In genomic region chr22:32354360-32355351, GRCh38 we compare ENCODE assay signal across 12 cellular contexts. TPM values are rescaled to one million over a fixed set of nuclear protein-coding genes. Genes with fewer than 3 reads are reported as not detected.
DNase-seq lines count a peak whose midpoint lies in the region; ATAC-seq and TF ChIP-seq lines count a peak whose summit lies in the region.
"Had no signal": no experiment of that assay in that cellular context is flagged by ENCODE, and none has a peak within 500 bp of the region (broad histone marks: within the 10 kb centered on the region; RNA-seq: fewer than 3 reads in every experiment).

No MANE protein-coding gene starts in this region.

- ATAC-seq in HCT116 (peak; percentile 46), GM21786 (IDR thresholded peaks at IDR 0.05; ENCODE audit: unreplicated experiment) (no peak)
- ATAC-seq in stimulated activated memory B cell treated with anti-CD40 and anti-IgM and Interleukin-4, amounts not matched to agents 10 μg/mL and 1 μg/mL and 100 μg/mL, for 72 hours, result peak; percentile 40
- ATAC-seq: pancreas had no signal

- no peak for TF ChIP-seq RAD21 in HCT116 (IDR thresholded peaks at IDR 0.05; ENCODE audit: low read depth)

- H3K27me3 ChIP-seq in HCT116 (ENCODE audit: insufficient read depth, low read length), result no peaks in the 10 kb centered on the region
- no peaks in the 10 kb centered on the region for H3K27me3 ChIP-seq in fibroblast of lung (ENCODE audit: control insufficient read depth, insufficient read depth, low read length)
- H3K27me3 ChIP-seq: pancreas had no signal

- RAD21 ChIA-PET in HCT116 (lab: Charles Lee; ENCODE audit: low non-redundant PET in 1 of 2, low total read pairs in 2 of 2, uncharacterized antibody in 2 of 2, unreplicated experiment in 2 of 2), result no interaction called here

- CTCF ChIA-PET in HCT116 (lab: Charles Lee), result no interaction called here

- H3K4me2 ChIP-seq in HCT116 (ENCODE audit: low read length), result peak overlapping the region; percentile 41
- H3K4me2 ChIP-seq in fibroblast of lung (ENCODE audit: extremely low read depth, insufficient read depth, low read length), result no peak overlapping the region

- no peaks in the 10 kb centered on the region for H3K9me3 ChIP-seq in HCT116 (ENCODE audit: control insufficient read depth in 1 of 2, insufficient read depth in 1 of 2, low read depth in 1 of 2, low read length in 2 of 2)
- no peaks in the 10 kb centered on the region for H3K9me3 ChIP-seq in fibroblast of lung (ENCODE audit: control insufficient read depth, insufficient read depth, low read depth, low read length)
- H3K9me3 ChIP-seq: pancreas had no signal

- no peak for TF ChIP-seq CTCF in HCT116 (IDR thresholded peaks at IDR 0.05 in 2 of 3, conservative IDR thresholded peaks at IDR 0.05 in 1 of 3; ENCODE audit: borderline replicate concordance in 1 of 3, insufficient read depth in 1 of 3, low read depth in 2 of 3, low read length in 2 of 3)
- no peak for TF ChIP-seq CTCF in fibroblast of lung (conservative IDR thresholded peaks at IDR 0.05 in 1 of 2, IDR thresholded peaks at IDR 0.05 in 1 of 2; ENCODE audit: low read depth in 1 of 2, low read length in 2 of 2)

- H3K9me3 Mint-ChIP-seq in stimulated activated memory B cell treated with anti-CD40 and anti-IgM and Interleukin-4, amounts not matched to agents 10 μg/mL and 1 μg/mL and 100 μg/mL, for 72 hours, result peaks cover 7% of the 10 kb centered on the region

- H2AFZ ChIP-seq in HCT116 (ENCODE audit: low read depth, low read length, poor library complexity, severe bottlenecking) (no peak overlapping the region), fibroblast of lung (ENCODE audit: low read length) (no peak overlapping the region)

- H3K27ac ChIP-seq in HCT116 (ENCODE audit: low read depth, low read length) (no peak overlapping the region), fibroblast of lung (ENCODE audit: insufficient read depth, low read length) (no peak overlapping the region)
- H3K27ac ChIP-seq: pancreas had no signal

- H3K9me2 ChIP-seq in HCT116 (ENCODE audit: insufficient read depth), result no peaks in the 10 kb centered on the region

- H3K4me1 ChIP-seq in HCT116 (ENCODE audit: control insufficient read depth in 1 of 2, insufficient read depth in 2 of 2, low read length in 2 of 2), result peaks cover 0 to 6% of the 10 kb centered on the region in 2 experiments; a peak in 1 of 4 replicates
- no peaks in the 10 kb centered on the region for H3K4me1 ChIP-seq in fibroblast of lung (ENCODE audit: control insufficient read depth, extremely low read depth, insufficient read depth, low read length)
- H3K4me1 ChIP-seq: pancreas had no signal

- peak; percentile 49 for DNase-seq in HCT116 (ENCODE audit: low read depth, low spot score)
- DNase-seq in RPMI7951 (ENCODE audit: low read depth), result peak; percentile 30
- peak; percentile 15 to 31 for DNase-seq in fibroblast of lung (ENCODE audit: low read depth in 2 of 2)
- DNase-seq in midbrain (lab: John Stamatoyannopoulos, UW), result no peak
- no peak for DNase-seq in activated CD4-positive, alpha-beta T cell treated with anti-CD3 and anti-CD28 coated beads for 1 hour
- DNase-seq: activated CD4-positive, alpha-beta memory T cell treated with anti-CD3 and anti-CD28 coated beads for 36 hours; anterior cingulate cortex; GF-D8; NCI-H1048 had no signal

- H3K27ac Mint-ChIP-seq in stimulated activated memory B cell treated with anti-CD40 and anti-IgM and Interleukin-4, amounts not matched to agents 10 μg/mL and 1 μg/mL and 100 μg/mL, for 72 hours, result no peak overlapping the region
- H3K27ac Mint-ChIP-seq: activated CD4-positive, alpha-beta memory T cell treated with anti-CD3 and anti-CD28 coated beads for 36 hours had no signal

- H3K4me3 ChIP-seq in HCT116 (replicated peaks in 1 of 2; ENCODE audit: low read depth in 1 of 2, low read length in 2 of 2) (peak overlapping the region; percentile 8 to 9; a peak in 1 of 4 replicates), fibroblast of lung (replicated peaks in 1 of 4; ENCODE audit: control extremely low read depth in 1 of 4, insufficient read depth in 1 of 4, low read depth in 3 of 4, low read length in 4 of 4) (no peak overlapping the region)
- H3K4me3 ChIP-seq: pancreas had no signal

- no peaks in the 10 kb centered on the region for H4K20me1 ChIP-seq in HCT116 (ENCODE audit: insufficient read depth)
- H4K20me1 ChIP-seq in fibroblast of lung (ENCODE audit: control insufficient read depth, extremely low read depth, insufficient read depth, low read length), result no peaks in the 10 kb centered on the region

- H3K4me1 Mint-ChIP-seq in stimulated activated memory B cell treated with anti-CD40 and anti-IgM and Interleukin-4, amounts not matched to agents 10 μg/mL and 1 μg/mL and 100 μg/mL, for 72 hours, result peaks cover 5% of the 10 kb centered on the region

- peaks cover 9% of the 10 kb centered on the region for H3K27me3 Mint-ChIP-seq in stimulated activated memory B cell treated with anti-CD40 and anti-IgM and Interleukin-4, amounts not matched to agents 10 μg/mL and 1 μg/mL and 100 μg/mL, for 72 hours

- H3K79me2 ChIP-seq in HCT116 (ENCODE audit: insufficient read depth, low read length), result no peaks in the 10 kb centered on the region
- no peaks in the 10 kb centered on the region for H3K79me2 ChIP-seq in fibroblast of lung (ENCODE audit: control insufficient read depth, insufficient read depth, low read length)

- no peaks in the 10 kb centered on the region for H3K36me3 ChIP-seq in HCT116 (ENCODE audit: control insufficient read depth in 1 of 2, insufficient read depth in 2 of 2, low read length in 2 of 2)
- H3K36me3 ChIP-seq in fibroblast of lung (ENCODE audit: control insufficient read depth, insufficient read depth, low read length), result no peaks in the 10 kb centered on the region
- H3K36me3 ChIP-seq: pancreas had no signal

- H3K4me3 Mint-ChIP-seq in stimulated activated memory B cell treated with anti-CD40 and anti-IgM and Interleukin-4, amounts not matched to agents 10 μg/mL and 1 μg/mL and 100 μg/mL, for 72 hours, result no peak overlapping the region
- H3K4me3 Mint-ChIP-seq: activated CD4-positive, alpha-beta memory T cell treated with anti-CD3 and anti-CD28 coated beads for 36 hours had no signal

- BruUV-seq in HCT116 (replicated peaks; lab: Mats Ljungman, UMichigan), result no TSS peak

- H3K9ac ChIP-seq in HCT116 (ENCODE audit: low read length) (no peak overlapping the region), fibroblast of lung (ENCODE audit: insufficient read depth, low read length) (no peak overlapping the region)

- no peaks in the 10 kb centered on the region for H3K36me3 Mint-ChIP-seq in stimulated activated memory B cell treated with anti-CD40 and anti-IgM and Interleukin-4, amounts not matched to agents 10 μg/mL and 1 μg/mL and 100 μg/mL, for 72 hours
- H3K36me3 Mint-ChIP-seq: activated CD4-positive, alpha-beta memory T cell treated with anti-CD3 and anti-CD28 coated beads for 36 hours had no signal

- POLR2A ChIA-PET in HCT116 (lab: Charles Lee), result no interaction called here

- no peak for TF ChIP-seq POLR2A in HCT116 (IDR thresholded peaks at IDR 0.05; ENCODE audit: borderline replicate concordance, extremely low read depth, insufficient read depth, insufficient read length)

- intact Hi-C loops in HCT116 (cut with micrococcal nuclease), result loop anchor here (2.0 to 5.0 kb wide), 2 partner anchors 252 to 377 kb away; no protein-coding TSS in a partner anchor

TF ChIP-seq in HCT116, 20 proteins besides CTCF, POLR2A, EP300 and RAD21 (continues in another document):
- TF ChIP-seq ELF1 (IDR thresholded peaks at IDR 0.05; ENCODE audit: borderline replicate concordance, low read depth) (no peak), SRF (IDR thresholded peaks at IDR 0.05; ENCODE audit: low read depth) (no peak), ZBTB33 (IDR thresholded peaks at IDR 0.05; ENCODE audit: extremely low read depth, insufficient replicate concordance, low read length) (no peak), ATF3 (IDR thresholded peaks at IDR 0.05) (no peak), SP1 (IDR thresholded peaks at IDR 0.05; ENCODE audit: low read depth) (no peak)

RNA-seq across cellular contexts. Expression of gene RFPL3, which starts 3.0 kb away (rescaled TPM):
- total RNA-seq in HCT116 (2021; ENCODE audit: unreplicated experiment) (not detected), fibroblast of lung (not detected in 2 replicates)
- not detected in 2 replicates for polyA plus RNA-seq in HCT116 (2012)
- total RNA-seq in RPMI7951 (2014; rRNA removed; shearing (Covaris generic)), result not detected in 2 replicates
- polyA plus RNA-seq in fibroblast of lung, result not detected in 2 replicates
- polyA plus RNA-seq in fibroblast of lung (2012), result not detected in 2 replicates
- polyA minus RNA-seq in fibroblast of lung (ENCODE audit: low replicate concordance), result not detected in 2 replicates
- total RNA-seq: activated CD4-positive, alpha-beta memory T cell treated with anti-CD3 and anti-CD28 coated beads for 36 hours; pancreas had no signal

RNA-seq across cellular contexts. Expression of gene RTCB, which starts 57.4 kb away (rescaled TPM):
- total RNA-seq in HCT116 (2021; ENCODE audit: unreplicated experiment) (50.9 TPM), fibroblast of lung (88.7 and 106 TPM in 2 replicates)
- polyA plus RNA-seq in HCT116 (2012), result 49.0 and 53.5 TPM in 2 replicates
- 74.9 and 101 TPM in 2 replicates for total RNA-seq in RPMI7951 (2014; rRNA removed; shearing (Covaris generic))
- polyA plus RNA-seq in fibroblast of lung, result 111 and 130 TPM in 2 replicates
- 69.5 and 88.6 TPM in 2 replicates for polyA plus RNA-seq in fibroblast of lung (2012)
- polyA minus RNA-seq in fibroblast of lung (ENCODE audit: low replicate concordance), result 66.5 and 76.5 TPM in 2 replicates

Comparison
In these comparisons a context has a peak if more than half of its experiments do, and no peak if none do; other contexts are left out.
1. DNase-seq: peak in HCT116 (single experiment), RPMI7951 (single experiment) and fibroblast of lung (2 of 2); none in midbrain (single experiment) and activated CD4-positive, alpha-beta T cell treated with anti-CD3 and anti-CD28 coated beads for 1 hour (single experiment).
2. H3K4me3 ChIP-seq: peak in HCT116 (2 of 2); none in fibroblast of lung (0 of 4).